Comparison of ENCODE assay signal across 35 cellular contexts in genomic region chr5:143268388-143268787, GRCh38.
"Had no signal": no experiment of that assay in that cellular context is flagged by ENCODE, and none has a peak within 500 bp of the region (broad histone marks: within the 10 kb centered on the region; RNA-seq: fewer than 3 reads in every experiment).

No MANE protein-coding gene starts in this region.

- H3K36me3 ChIP-seq: MG63 had no signal

- H3K27me3 ChIP-seq: MG63 had no signal

- H3K4me3 ChIP-seq: MG63 had no signal

- DNase-seq: Kasumi-1, MG63, MM.1S, MV-4-11, NCI-H1048, NCI-H1092, NCI-H1092 treated with DMSO at 0.1 percent for 48 hours, NCI-H1105, NCI-H1105 treated with DMSO at 0.1 percent for 48 hours, NCI-H1417, NCI-H1417 treated with DMSO at 0.1 percent for 48 hours, NCI-H1436, NCI-H1436 treated with DMSO at 0.1 percent for 48 hours, NCI-H146, NCI-H1694, NCI-H1694 treated with DMSO at 0.1 percent for 48 hours, NCI-H187, NCI-H187 treated with DMSO at 0.1 percent for 48 hours, NCI-H1930, NCI-H2029, NCI-H2029 treated with DMSO at 0.1 percent for 48 hours, NCI-H2081, NCI-H2081 treated with DMSO at 0.1 percent for 48 hours, NCI-H2107, NCI-H2171, NCI-H2171 treated with DMSO at 0.1 percent for 48 hours, NCI-H2227 treated with DMSO at 0.1 percent for 48 hours, NCI-H226, NCI-H345, NCI-H446, NCI-H446 treated with DMSO at 0.1 percent for 48 hours, NCI-H510A, NCI-H510A treated with DMSO at 0.1 percent for 48 hours, NCI-H524, NCI-H524 treated with DMSO at 0.1 percent for 48 hours had no signal
